ENCODE assay signal across 18 cellular contexts in genomic region chr12:28602760-28603638, GRCh38.
"Had no signal": no experiment of that assay in that cellular context is flagged by ENCODE, and none has a peak within 500 bp of the region (broad histone marks: within the 10 kb centered on the region; RNA-seq: fewer than 3 reads in every experiment).

No MANE protein-coding gene starts in this region.

- H3K4me1 Mint-ChIP-seq: activated naive CD8-positive, alpha-beta T cell treated with anti-CD3 and anti-CD28 coated beads, Interleukin-2, amount 50 U/mL, for 24 hours; activated T-helper 17 cell treated with anti-CD3 and anti-CD28 coated beads, Interleukin-2, amount 50 U/mL, for 72 hours had no signal

- H3K4me3 Mint-ChIP-seq: activated naive CD4-positive, alpha-beta T cell treated with anti-CD3 and anti-CD28 coated beads for 36 hours; activated naive CD8-positive, alpha-beta T cell treated with anti-CD3 and anti-CD28 coated beads, Interleukin-2, amount 50 U/mL, for 24 hours; activated T-helper 17 cell treated with anti-CD3 and anti-CD28 coated beads, Interleukin-2, amount 50 U/mL, for 72 hours; naive thymus-derived CD4-positive, alpha-beta T cell had no signal

- ATAC-seq: activated CD4-positive, CD25-positive, alpha-beta regulatory T cell treated with anti-CD3 and anti-CD28 coated beads, Interleukin-2, amount 50 U/mL, for 24 hours; activated naive CD8-positive, alpha-beta T cell treated with anti-CD3 and anti-CD28 coated beads, Interleukin-2, amount 50 U/mL, for 24 hours; activated T-helper 17 cell treated with anti-CD3 and anti-CD28 coated beads, Interleukin-2, amount 50 U/mL, for 72 hours; left lobe of liver; naive thymus-derived CD4-positive, alpha-beta T cell had no signal

- H3K4me1 ChIP-seq: ascending aorta, transverse colon had no signal

- DNase-seq: activated naive CD4-positive, alpha-beta T cell treated with anti-CD3 and anti-CD28 coated beads for 36 hours; activated naive CD8-positive, alpha-beta T cell treated with anti-CD3 and anti-CD28 coated beads, Interleukin-2, amount 50 U/mL, for 24 hours; activated T-cell treated with anti-CD3 and anti-CD28 coated beads for 4 hours; mammary epithelial cell; naive thymus-derived CD4-positive, alpha-beta T cell; nucleus accumbens; posterior cingulate gyrus; stimulated activated CD4-positive, alpha-beta T cell treated with anti-CD3 and anti-CD28 coated beads, Interleukin-15, amount 100 ng/mL, for 24 hours; stimulated activated CD4-positive, alpha-beta T cell treated with anti-CD3 and anti-CD28 coated beads, Interleukin-4, amount 100 ng/mL, for 1 hour; stimulated activated naive CD4-positive, alpha-beta T cell treated with Interleukin-2 at 50 U/mL for 16 hours; substantia nigra; transverse colon had no signal

- H3K27me3 ChIP-seq: ascending aorta, hepatocyte, transverse colon had no signal

- H3K27ac ChIP-seq: ascending aorta, hepatocyte, skin epidermis, transverse colon had no signal

- H3K27ac Mint-ChIP-seq: activated naive CD4-positive, alpha-beta T cell treated with anti-CD3 and anti-CD28 coated beads for 36 hours; activated naive CD8-positive, alpha-beta T cell treated with anti-CD3 and anti-CD28 coated beads, Interleukin-2, amount 50 U/mL, for 24 hours; activated T-helper 17 cell treated with anti-CD3 and anti-CD28 coated beads, Interleukin-2, amount 50 U/mL, for 72 hours; naive thymus-derived CD4-positive, alpha-beta T cell had no signal

- H3K36me3 ChIP-seq: ascending aorta, transverse colon had no signal

- H3K4me3 ChIP-seq: ascending aorta, hepatocyte, skin epidermis, transverse colon had no signal
